ENCODE assay signal across 27 cellular contexts in the genomic region with DNA sequence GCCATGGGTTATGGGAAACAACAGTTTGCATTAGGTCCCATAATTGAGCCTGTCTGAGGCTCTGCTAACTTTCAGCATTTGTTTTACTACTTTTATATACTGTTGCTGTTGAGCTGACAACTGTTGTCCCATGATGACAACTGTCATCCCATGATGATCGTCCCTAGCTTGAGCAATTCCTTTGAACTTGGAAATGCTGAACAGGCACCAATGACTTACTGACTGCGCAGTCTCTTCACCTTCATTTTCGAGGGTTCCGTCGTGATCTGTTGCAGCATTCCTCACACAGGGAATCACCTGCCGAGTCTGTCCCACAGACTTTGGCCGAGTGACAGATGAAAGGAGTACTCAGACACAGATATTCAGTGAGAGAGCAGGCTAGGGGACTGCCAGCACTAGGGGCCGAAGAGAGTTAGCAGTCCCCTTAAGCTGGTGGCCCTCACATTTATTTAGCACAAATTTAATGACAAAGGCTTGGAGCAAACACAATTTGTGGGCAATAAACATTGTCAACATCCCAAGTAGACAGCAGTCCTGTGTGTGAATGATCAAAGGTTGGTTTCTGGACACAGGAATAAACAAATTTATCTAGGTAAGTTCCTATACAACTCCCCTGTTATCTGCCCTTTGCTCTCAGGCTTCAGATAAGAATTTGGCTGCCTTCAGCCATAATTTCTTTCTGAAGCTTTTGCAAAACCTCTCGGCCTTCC. TPM values are rescaled to one million over a fixed set of nuclear protein-coding genes. Genes with fewer than 3 reads are reported as not detected.
DNase-seq lines count a peak whose midpoint lies in the region; ATAC-seq and TF ChIP-seq lines count a peak whose summit lies in the region.
"Had no signal": no experiment of that assay in that cellular context is flagged by ENCODE, and none has a peak within 500 bp of the region (broad histone marks: within the 10 kb centered on the region; RNA-seq: fewer than 3 reads in every experiment).

No MANE protein-coding gene starts in this region.

- peaks cover 3% of the 10 kb centered on the region for H3K4me1 Mint-ChIP-seq in activated CD4-positive, alpha-beta T cell treated with anti-CD3 and anti-CD28 coated beads, Interleukin-2, amount 10 ng/mL, durations not matched to agents 7 days and 5 days
- H3K4me1 Mint-ChIP-seq in stimulated activated effector memory CD8-positive, alpha-beta T cell treated with anti-CD3 and anti-CD28 coated beads, Interleukin-12 subunit alpha, Interleukin-12 subunit beta, amount 100 ng/mL, for 72 hours = peaks cover 11% of the 10 kb centered on the region

- no peak for DNase-seq in activated CD4-positive, alpha-beta T cell treated with anti-CD3 and anti-CD28 coated beads, Interleukin-2, amount 10 ng/mL, durations not matched to agents 7 days and 5 days
- DNase-seq in activated CD4-positive, alpha-beta T cell treated with anti-CD3 and anti-CD28 coated beads, Interleukin-2, amount 50 U/mL, for 1 hour = no peak
- peak; percentile 27 for DNase-seq in HuH-7 (ENCODE audit: low spot score)
- DNase-seq in right lobe of liver = no peak
- no peak for DNase-seq in stimulated activated effector memory CD8-positive, alpha-beta T cell treated with anti-CD3 and anti-CD28 coated beads, Interleukin-12 subunit alpha, Interleukin-12 subunit beta, amount 100 ng/mL, for 72 hours (ENCODE audit: low spot score in 2 of 2)
- DNase-seq in OCI-M1 (lab: John Stamatoyannopoulos, UW) = no peak
- no peak for DNase-seq in cortex of kidney (lab: John Stamatoyannopoulos, UW)
- DNase-seq: CD8-positive, alpha-beta T cell; DMS79 treated with DMSO at 0.1 percent for 48 hours; GF-D8; GOT3; HCEC 1CT; KBM-7; NCI-H1105 treated with DMSO at 0.1 percent for 48 hours; NCI-H146; NCI-H2029; NCI-H446 treated with DMSO at 0.1 percent for 48 hours; NCI-H526; NCI-H82; NK-92 treated with Interleukin-12 subunit alpha and Interleukin-12 subunit beta, amount 100 ng/mL, for 24 hours; PC-9 had no signal

- TF ChIP-seq CTCF in right lobe of liver (IDR thresholded peaks at IDR 0.05) = no peak

- H3K27me3 Mint-ChIP-seq in activated CD4-positive, alpha-beta T cell treated with anti-CD3 and anti-CD28 coated beads, Interleukin-2, amount 10 ng/mL, durations not matched to agents 7 days and 5 days = peaks cover 9% of the 10 kb centered on the region

- peaks cover 0 to 9% (median 0%) of the 10 kb centered on the region in 4 donors for H3K9me3 ChIP-seq in right lobe of liver

- CTCF ChIA-PET in activated CD4-positive, alpha-beta T cell treated with anti-CD3 and anti-CD28 coated beads, Interleukin-2, amount 10 ng/mL, durations not matched to agents 7 days and 5 days (lab: Charles Lee) = interaction anchor here (1.4 kb wide), 1 partner anchor 142 kb away, joined by 4 read pairs; no protein-coding TSS in a partner anchor

- intact Hi-C loops in right lobe of liver (cut with DNase I) = no loop called here

- H3K27ac Mint-ChIP-seq in activated CD4-positive, alpha-beta T cell treated with anti-CD3 and anti-CD28 coated beads, Interleukin-2, amount 10 ng/mL, durations not matched to agents 7 days and 5 days = peak overlapping the region; percentile 68
- H3K27ac Mint-ChIP-seq in stimulated activated effector memory CD8-positive, alpha-beta T cell treated with anti-CD3 and anti-CD28 coated beads, Interleukin-12 subunit alpha, Interleukin-12 subunit beta, amount 100 ng/mL, for 72 hours = peak overlapping the region; percentile 27
- H3K27ac Mint-ChIP-seq: B cell; CD8-positive, alpha-beta T cell had no signal

- H3K36me3 Mint-ChIP-seq in activated CD4-positive, alpha-beta T cell treated with anti-CD3 and anti-CD28 coated beads, Interleukin-2, amount 10 ng/mL, durations not matched to agents 7 days and 5 days (ENCODE audit: low read depth) = peaks cover 32% of the 10 kb centered on the region
- peaks cover 31% of the 10 kb centered on the region for H3K36me3 Mint-ChIP-seq in stimulated activated effector memory CD8-positive, alpha-beta T cell treated with anti-CD3 and anti-CD28 coated beads, Interleukin-12 subunit alpha, Interleukin-12 subunit beta, amount 100 ng/mL, for 72 hours
- H3K36me3 Mint-ChIP-seq: CD8-positive, alpha-beta T cell had no signal

- no peak for TF ChIP-seq POLR2A in right lobe of liver (IDR thresholded peaks at IDR 0.05)

- peaks cover 47% of the 10 kb centered on the region for H3K9me3 Mint-ChIP-seq in activated CD4-positive, alpha-beta T cell treated with anti-CD3 and anti-CD28 coated beads, Interleukin-2, amount 10 ng/mL, durations not matched to agents 7 days and 5 days
- no peaks in the 10 kb centered on the region for H3K9me3 Mint-ChIP-seq in stimulated activated effector memory CD8-positive, alpha-beta T cell treated with anti-CD3 and anti-CD28 coated beads, Interleukin-12 subunit alpha, Interleukin-12 subunit beta, amount 100 ng/mL, for 72 hours

- H3K27ac ChIP-seq in right lobe of liver = no peak overlapping the region
- H3K27ac ChIP-seq: 22Rv1, C4-2B, PC-9, SJSA1 had no signal

- ATAC-seq in right lobe of liver (peak; percentile 50 to 87 (median 54)), esophagus mucosa (no peak)
- no peak for ATAC-seq in stimulated activated effector memory CD8-positive, alpha-beta T cell treated with anti-CD3 and anti-CD28 coated beads, Interleukin-12 subunit alpha, Interleukin-12 subunit beta, amount 100 ng/mL, for 72 hours
- ATAC-seq: CD8-positive, alpha-beta T cell; Right ventricle myocardium inferior had no signal

- H3K4me1 ChIP-seq in right lobe of liver = peaks cover 0 to 6% (median 0%) of the 10 kb centered on the region in 4 donors
- H3K4me1 ChIP-seq: SJSA1 had no signal

- POLR2A ChIA-PET in activated CD4-positive, alpha-beta T cell treated with anti-CD3 and anti-CD28 coated beads, Interleukin-2, amount 10 ng/mL, durations not matched to agents 7 days and 5 days (lab: Charles Lee) = no interaction called here

- H3K36me3 ChIP-seq in right lobe of liver = no peaks in the 10 kb centered on the region
- H3K36me3 ChIP-seq: SJSA1 had no signal

- H3K4me3 ChIP-seq in right lobe of liver = no peak overlapping the region
- H3K4me3 ChIP-seq: PC-9, SJSA1 had no signal

- 61% methylated on average over 5 of the region's 9 CpGs for WGBS in right lobe of liver (ENCODE audit: insufficient coverage, low coverage, low lambda C conversion rate, missing lambda C conversion rate)

- no peak overlapping the region for H3K4me3 Mint-ChIP-seq in activated CD4-positive, alpha-beta T cell treated with anti-CD3 and anti-CD28 coated beads, Interleukin-2, amount 10 ng/mL, durations not matched to agents 7 days and 5 days
- H3K4me3 Mint-ChIP-seq in stimulated activated effector memory CD8-positive, alpha-beta T cell treated with anti-CD3 and anti-CD28 coated beads, Interleukin-12 subunit alpha, Interleukin-12 subunit beta, amount 100 ng/mL, for 72 hours = no peak overlapping the region
- H3K4me3 Mint-ChIP-seq: B cell; CD8-positive, alpha-beta T cell had no signal

- H3K27me3 ChIP-seq in right lobe of liver = no peaks in the 10 kb centered on the region
- H3K27me3 ChIP-seq: SJSA1 had no signal

RNA-seq across cellular contexts. Expression of a gene that starts 10.0 kb away (rescaled TPM):
- 10 to 100 TPM; 29.3 to 31.6 TPM for total RNA-seq in activated CD4-positive, alpha-beta T cell treated with anti-CD3 and anti-CD28 coated beads, Interleukin-2, amount 10 ng/mL, durations not matched to agents 7 days and 5 days
- total RNA-seq in right lobe of liver = 10 to 100 TPM; 10.8 to 21.4 (median 13.9) TPM
- 18.8 TPM for total RNA-seq in esophagus mucosa

Comparison
In these comparisons a context has a peak if more than half of its experiments do, and no peak if none do; other contexts are left out.
1. ATAC-seq: peak in right lobe of liver (4 of 4); none in stimulated activated effector memory CD8-positive, alpha-beta T cell treated with anti-CD3 and anti-CD28 coated beads, Interleukin-12 subunit alpha, Interleukin-12 subunit beta, amount 100 ng/mL, for 72 hours (single experiment) and esophagus mucosa (single experiment).